Comparison of ENCODE assay signal across 8 cellular contexts in the genomic region with DNA sequence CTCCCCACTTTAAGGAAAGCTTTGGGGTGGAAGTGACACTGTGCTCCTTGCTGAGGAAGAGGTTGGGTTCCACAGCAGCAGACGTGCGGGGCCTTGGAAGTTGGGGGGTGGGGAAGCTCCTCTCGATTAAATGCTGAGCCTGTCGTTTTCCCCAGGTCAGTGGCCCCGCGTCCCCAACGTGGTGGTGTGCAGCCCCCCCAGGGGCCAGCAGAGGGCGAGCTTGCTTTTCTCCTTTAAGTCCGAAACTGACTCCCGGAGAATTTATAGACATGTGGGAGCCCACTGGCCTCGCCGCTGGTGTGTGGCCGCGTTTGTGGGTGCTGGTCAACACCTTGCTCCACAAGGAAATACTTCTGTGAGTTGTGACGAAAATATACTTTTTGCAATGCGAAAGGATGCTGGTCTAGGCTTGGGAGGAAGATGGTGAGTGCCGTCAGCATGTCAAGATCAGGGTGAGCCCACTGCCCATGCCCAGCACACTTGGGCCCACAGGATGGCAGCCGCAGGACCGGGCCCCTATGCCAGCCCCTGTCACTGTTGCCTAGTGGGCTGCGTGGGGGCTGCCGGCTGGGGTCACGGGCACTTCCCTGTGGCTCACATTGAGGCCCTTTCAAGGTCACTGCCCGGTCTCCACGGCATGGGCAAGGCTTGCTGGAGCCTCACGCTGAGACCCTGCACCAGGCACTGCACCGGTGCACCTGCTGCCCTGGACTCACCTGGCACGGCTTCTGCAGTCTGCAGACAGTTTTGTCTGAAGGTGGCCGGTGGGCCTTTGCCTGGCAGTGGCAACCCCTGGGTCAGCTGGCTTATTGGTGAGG. TPM values are rescaled to one million over a fixed set of nuclear protein-coding genes. Genes with fewer than 3 reads are reported as not detected.
DNase-seq lines count a peak whose midpoint lies in the region; ATAC-seq, FAIRE-seq and TF ChIP-seq lines count a peak whose summit lies in the region.

No MANE protein-coding gene starts in this region.

- TF ChIP-seq EP300 in HepG2 (IDR thresholded peaks at IDR 0.05; ENCODE audit: low read depth in 2 of 2, low read length in 2 of 2) (no peak), HepG2 (CRISPR knock-in tag; IDR thresholded peaks at IDR 0.05; ENCODE audit: borderline replicate concordance) (no peak)

- H3K27ac ChIP-seq in CD8-positive, alpha-beta memory T cell (ENCODE audit: low read depth, low read length) = no peak overlapping the region
- H3K27ac ChIP-seq in HEK293 (ENCODE audit: extremely low read depth, low read depth, low read length) (no peak overlapping the region), HepG2 (ENCODE audit: extremely low read length, insufficient read depth, low read length) (no peak overlapping the region)

- H3K4me1 Mint-ChIP-seq in CD8-positive, alpha-beta memory T cell = peaks cover 7 to 10% (median 7%) of the 10 kb centered on the region in 3 donors

- H2AFZ ChIP-seq in HepG2 (ENCODE audit: low read length) = no peak overlapping the region

- no peak for FAIRE-seq in HepG2 (lab: Jason Lieb, UNC)

- peak; percentile 39 for ATAC-seq in HepG2
- no peak for ATAC-seq in HG02840 (IDR thresholded peaks at IDR 0.05; ENCODE audit: low FRiP score, unreplicated experiment)

- H3K9me3 ChIP-seq in CD8-positive, alpha-beta memory T cell (ENCODE audit: low read length) = no peaks in the 10 kb centered on the region
- H3K9me3 ChIP-seq in HEK293 (ENCODE audit: control insufficient read depth, insufficient read depth, low read depth, low read length) = no peaks in the 10 kb centered on the region
- H3K9me3 ChIP-seq in HepG2 (ENCODE audit: low read length) = no peaks in the 10 kb centered on the region

- POLR2A ChIA-PET in CD8-positive, alpha-beta memory T cell (lab: Charles Lee) = interaction anchor here (1.2 kb wide), 1 partner anchor 249 kb away, joined by 5 read pairs; no protein-coding TSS in a partner anchor
- POLR2A ChIA-PET in HEK293 (lab: Yijun Ruan, JAX) = interaction anchor here (1.1 kb wide), 1 partner anchor 10 kb away, joined by 4 read pairs; a partner anchor contains a TSS
- POLR2A ChIA-PET in HepG2 (lab: Yijun Ruan, JAX) = interaction anchor here (0.7 to 0.9 kb wide), 3 partner anchors 9 to 47 kb away, joined by 3 read pairs; no protein-coding TSS in a partner anchor

- H3K4me3 ChIP-seq in CD8-positive, alpha-beta memory T cell (ENCODE audit: low read length) = no peak overlapping the region
- no peak overlapping the region for H3K4me3 ChIP-seq in HEK293 (ENCODE audit: low read depth, low read length)
- no peak overlapping the region for H3K4me3 ChIP-seq in HepG2 (replicated peaks in 1 of 3; ENCODE audit: insufficient read depth in 1 of 3, low read depth in 2 of 3, low read length in 3 of 3)
- H3K4me3 ChIP-seq in lower leg skin (ENCODE audit: low read depth, poor library complexity, severe bottlenecking) = no peak overlapping the region

- peaks cover 0 to 48% (median 0%) of the 10 kb centered on the region in 3 donors for H3K36me3 Mint-ChIP-seq in CD8-positive, alpha-beta memory T cell

- WGBS in HepG2 (ENCODE audit: low lambda C conversion rate) = 74% methylated on average over 23 of the region's 28 CpGs
- WGBS in lower leg skin, 2 donors = 53 to 66% methylated on average over 22 to 26 of the region's 28 CpGs

- CTCF ChIA-PET in CD8-positive, alpha-beta memory T cell (lab: Charles Lee) = interaction anchor here (0.8 to 6.0 kb wide), 11 partner anchors 10 to 275 kb away, joined by 3 to 34 read pairs (median 5); a partner anchor contains a TSS
- CTCF ChIA-PET in HEK293 (lab: Yijun Ruan, JAX) = interaction anchor here (0.6 to 2.7 kb wide), 15 partner anchors 8 to 363 kb away, joined by 3 to 14 read pairs (median 4); no protein-coding TSS in a partner anchor
- CTCF ChIA-PET in HepG2 (lab: Yijun Ruan, JAX; ENCODE audit: low intra/inter-chr PET ratio, low total read pairs) = interaction anchor here (0.8 to 1.3 kb wide), 2 partner anchors 157 to 272 kb away, joined by 3 to 10 read pairs; no protein-coding TSS in a partner anchor

- TF ChIP-seq RAD21 in HepG2 (CRISPR knock-in tag; IDR thresholded peaks at IDR 0.05) = peak; percentile 57

- TF ChIP-seq CTCF in HEK293 (tag by site-specific recombination; IDR thresholded peaks at IDR 0.05) = 0 out of 2 replicates have a peak, but pooled peaks have one; percentile 21
- peak; percentile 79 for TF ChIP-seq CTCF in HepG2 (CRISPR knock-in tag; IDR thresholded peaks at IDR 0.05)
- peak in 1 of 3 donors; percentile 39 for TF ChIP-seq CTCF in lower leg skin (IDR thresholded peaks at IDR 0.05)

- no peak overlapping the region for H3K4me2 ChIP-seq in HepG2 (ENCODE audit: low read depth, low read length)

- no TSS peak for BruUV-seq in HepG2 (replicated peaks; lab: Mats Ljungman, UMichigan)

- H3K9me3 Mint-ChIP-seq in CD8-positive, alpha-beta memory T cell = no peaks in the 10 kb centered on the region

- no peak overlapping the region for H3K4me3 Mint-ChIP-seq in CD8-positive, alpha-beta memory T cell

- no peaks in the 10 kb centered on the region for H4K20me1 ChIP-seq in HepG2 (ENCODE audit: insufficient read depth, low read length)

- in situ Hi-C loops in HepG2 (cut with HindIII; ENCODE audit: extremely low pct_ligation_motif_present, low pct_unique_long_range_greater_than_20kb) = loop anchor here (10.0 kb wide), 1 partner anchor 158 kb away; no protein-coding TSS in a partner anchor

- intact Hi-C loops in HepG2 (cut with micrococcal nuclease; ENCODE audit: unreplicated experiment) = loop anchor here (5.0 kb wide), 1 partner anchor 156 kb away; no protein-coding TSS in a partner anchor
- intact Hi-C loops in lower leg skin (cut with DNase I; ENCODE audit: low total_unique reads) = loop anchor here (10.0 kb wide), 1 partner anchor 248 kb away; no protein-coding TSS in a partner anchor

- H3K27me3 ChIP-seq in CD8-positive, alpha-beta memory T cell (ENCODE audit: insufficient read depth, low read length, poor library complexity, severe bottlenecking) = no peaks in the 10 kb centered on the region
- H3K27me3 ChIP-seq in HepG2 (ENCODE audit: control insufficient read depth in 1 of 2, insufficient read depth in 2 of 2, low read length in 2 of 2) = no peaks in the 10 kb centered on the region

- no peak for TF ChIP-seq POLR2A in HepG2 (IDR thresholded peaks at IDR 0.05; ENCODE audit: insufficient read depth in 1 of 2, low read depth in 2 of 2, low read length in 2 of 2)
- no peak for TF ChIP-seq POLR2A in lower leg skin (IDR thresholded peaks at IDR 0.05)

- no peaks in the 10 kb centered on the region for H3K36me3 ChIP-seq in CD8-positive, alpha-beta memory T cell (ENCODE audit: insufficient read depth, low read length)
- H3K36me3 ChIP-seq in HEK293 (ENCODE audit: control insufficient read depth in 2 of 2, insufficient read depth in 1 of 2, low read length in 2 of 2) = peaks cover 0 to 81% of the 10 kb centered on the region in 2 experiments; a peak in 1 of 3 replicates
- H3K36me3 ChIP-seq in HepG2 (replicated peaks in 1 of 2; ENCODE audit: control insufficient read depth in 1 of 2, insufficient read depth in 2 of 2, low read length in 2 of 2) = peaks cover 9 to 13% of the 10 kb centered on the region in 2 experiments; a peak in 4 of 5 replicates

- no peaks in the 10 kb centered on the region for H3K79me2 ChIP-seq in HepG2 (ENCODE audit: insufficient read depth, low read length)

- peaks cover 7% of the 10 kb centered on the region for H3K4me1 ChIP-seq in CD8-positive, alpha-beta memory T cell (ENCODE audit: insufficient read depth, low read length)
- H3K4me1 ChIP-seq in HEK293 (ENCODE audit: control insufficient read depth, insufficient read depth, low read length) (no peaks in the 10 kb centered on the region), HepG2 (ENCODE audit: insufficient read depth, low read length) (peaks cover 16% of the 10 kb centered on the region)

- peak in 4 of 5 donors; percentile 18 to 63 (median 26) for DNase-seq in CD8-positive, alpha-beta memory T cell
- DNase-seq in T-helper 9 cell (peak; percentile 42), cerebellar nuclear complex (lab: John Stamatoyannopoulos, UW) (peak; percentile 10 to 31), HepG2 (ENCODE audit: low spot score) (peak; percentile 36), lower leg skin (ENCODE audit: low spot score in 2 of 2) (no peak)
- DNase-seq in stimulated activated CD8-positive, alpha-beta memory T cell treated with anti-CD3 and anti-CD28 coated beads, Interleukin-4, amount 100 ng/mL, for 24 hours (ENCODE audit: low read depth) = peak; percentile 36

- peak overlapping the region in 1 of 8 donors; percentile 60 for H3K27ac Mint-ChIP-seq in CD8-positive, alpha-beta memory T cell

- no peaks in the 10 kb centered on the region for H3K27me3 Mint-ChIP-seq in CD8-positive, alpha-beta memory T cell

- H3K9ac ChIP-seq in HepG2 (ENCODE audit: insufficient read depth, low read depth, low read length) = no peak overlapping the region

RNA-seq across cellular contexts. Expression of a gene that starts 9.4 kb away (rescaled TPM):
- total RNA-seq in CD8-positive, alpha-beta memory T cell = 10 to 100 TPM; 16.8 to 19.0 TPM
- polyA plus RNA-seq in CD8-positive, alpha-beta memory T cell = 6.9 TPM
- total RNA-seq in HepG2 (2016; rRNA removed; fragmentation: Illumina TruSeq; extraction: Trizol) = 4.6 and 4.8 TPM in 2 replicates
- total RNA-seq in HepG2 (2016; cell fraction: cytosol; rRNA removed; fragmentation: Illumina TruSeq; extraction: Trizol; ENCODE audit: low read depth) = 2.3 and 4.1 TPM in 2 replicates
- total RNA-seq in HepG2 (2016; cell fraction: insoluble cytoplasmic fraction; rRNA removed; fragmentation: Illumina TruSeq; extraction: Trizol) = 3.7 and 4.7 TPM in 2 replicates
- 2.9 and 3.9 TPM in 2 replicates for total RNA-seq in HepG2 (2016; cell fraction: membrane; rRNA removed; fragmentation: Illumina TruSeq; extraction: Trizol)
- 6.9 and 7.1 TPM in 2 replicates for total RNA-seq in HepG2 (2016; cell fraction: nucleus; rRNA removed; fragmentation: Illumina TruSeq; extraction: Trizol)
- polyA plus RNA-seq in HepG2 (2011; rRNA removed) = 8.4 and 8.6 TPM in 2 replicates
- 3.0 and 4.1 TPM in 2 replicates for polyA plus RNA-seq in HepG2 (2011; cell fraction: cytosol; rRNA removed)
- 80.9 and 90.3 TPM in 2 replicates for polyA plus RNA-seq in HepG2 (2011; cell fraction: nucleus; rRNA removed)
- polyA plus RNA-seq in HepG2 (2012) = 7.1 and 7.7 TPM in 2 replicates
- polyA plus RNA-seq in HepG2 (2016; cell fraction: cytosol; fragmentation: Illumina TruSeq; extraction: Trizol; ENCODE audit: low read depth) = 0.16 and 0.25 TPM in 2 replicates
- polyA plus RNA-seq in HepG2 (2016; cell fraction: insoluble cytoplasmic fraction; fragmentation: Illumina TruSeq; extraction: Trizol; ENCODE audit: low read depth) = 3.8 and 4.8 TPM in 2 replicates
- 0.59 and 0.60 TPM in 2 replicates for polyA plus RNA-seq in HepG2 (2016; cell fraction: membrane; fragmentation: Illumina TruSeq; extraction: Trizol; ENCODE audit: low read depth)
- polyA plus RNA-seq in HepG2 (2016; cell fraction: nucleus; fragmentation: Illumina TruSeq; extraction: Trizol; ENCODE audit: insufficient read depth, low read depth) = 29.2 and 29.8 TPM in 2 replicates
- 3.9 and 14.3 TPM in 2 replicates for polyA minus RNA-seq in HepG2 (2011; rRNA and poly(A)+ RNA removed; ENCODE audit: low replicate concordance)
- 3.6 and 4.4 TPM in 2 replicates for polyA minus RNA-seq in HepG2 (2011; cell fraction: cytosol; rRNA and poly(A)+ RNA removed)
- polyA minus RNA-seq in HepG2 (2011; cell fraction: nucleus; rRNA and poly(A)+ RNA removed) = 18.8 and 20.2 TPM in 2 replicates
- 10 to 100 TPM; 18.2 to 57.4 (median 25.7) TPM for total RNA-seq in lower leg skin

RNA-seq across cellular contexts. Expression of a gene that starts 49.9 kb away (rescaled TPM):
- total RNA-seq in CD8-positive, alpha-beta memory T cell = not detected
- polyA plus RNA-seq in CD8-positive, alpha-beta memory T cell = not detected
- total RNA-seq in HepG2 (2016; rRNA removed; fragmentation: Illumina TruSeq; extraction: Trizol) (not detected in 2 replicates), lower leg skin (not detected)
- not detected in 2 replicates for total RNA-seq in HepG2 (2016; cell fraction: cytosol; rRNA removed; fragmentation: Illumina TruSeq; extraction: Trizol; ENCODE audit: low read depth)
- not detected in 2 replicates for total RNA-seq in HepG2 (2016; cell fraction: insoluble cytoplasmic fraction; rRNA removed; fragmentation: Illumina TruSeq; extraction: Trizol)
- not detected in 2 replicates for total RNA-seq in HepG2 (2016; cell fraction: membrane; rRNA removed; fragmentation: Illumina TruSeq; extraction: Trizol)
- total RNA-seq in HepG2 (2016; cell fraction: nucleus; rRNA removed; fragmentation: Illumina TruSeq; extraction: Trizol) = not detected in 2 replicates
- not detected in 2 replicates for polyA plus RNA-seq in HepG2 (2011; rRNA removed)
- polyA plus RNA-seq in HepG2 (2011; cell fraction: cytosol; rRNA removed) = not detected in 2 replicates
- polyA plus RNA-seq in HepG2 (2011; cell fraction: nucleus; rRNA removed) = not detected in 2 replicates
- not detected in 2 replicates for polyA plus RNA-seq in HepG2 (2012)
- polyA plus RNA-seq in HepG2 (2016; cell fraction: cytosol; fragmentation: Illumina TruSeq; extraction: Trizol; ENCODE audit: low read depth) = not detected in 2 replicates
- polyA plus RNA-seq in HepG2 (2016; cell fraction: insoluble cytoplasmic fraction; fragmentation: Illumina TruSeq; extraction: Trizol; ENCODE audit: low read depth) = not detected in 2 replicates
- polyA plus RNA-seq in HepG2 (2016; cell fraction: membrane; fragmentation: Illumina TruSeq; extraction: Trizol; ENCODE audit: low read depth) = not detected in 2 replicates
- not detected in 2 replicates for polyA plus RNA-seq in HepG2 (2016; cell fraction: nucleus; fragmentation: Illumina TruSeq; extraction: Trizol; ENCODE audit: insufficient read depth, low read depth)
- polyA minus RNA-seq in HepG2 (2011; rRNA and poly(A)+ RNA removed; ENCODE audit: low replicate concordance) = not detected in 2 replicates
- not detected in 2 replicates for polyA minus RNA-seq in HepG2 (2011; cell fraction: cytosol; rRNA and poly(A)+ RNA removed)
- polyA minus RNA-seq in HepG2 (2011; cell fraction: nucleus; rRNA and poly(A)+ RNA removed) = not detected in 2 replicates

Comparison
In these comparisons a context has a peak if more than half of its experiments do, and no peak if none do; other contexts are left out.
1. DNase-seq: peak in CD8-positive, alpha-beta memory T cell (4 of 5), T-helper 9 cell (single experiment), cerebellar nuclear complex (2 of 2), HepG2 (single experiment) and stimulated activated CD8-positive, alpha-beta memory T cell treated with anti-CD3 and anti-CD28 coated beads, Interleukin-4, amount 100 ng/mL, for 24 hours (single experiment); none in lower leg skin (0 of 2).